1 cellular context compared by ENCODE assay signal in genomic region chr14:55412686-55413085, GRCh38.
TF ChIP-seq lines count a peak whose summit lies in the region.

No MANE protein-coding gene starts in this region.

TF ChIP-seq in H1, 55 proteins besides CTCF, POLR2A, EP300 and RAD21:
- TF ChIP-seq POLR2AphosphoS5 (IDR thresholded peaks at IDR 0.05; ENCODE audit: low read depth, low read length) (no peak), TAF1 (IDR thresholded peaks at IDR 0.05; ENCODE audit: low read depth, low read length) (no peak), EZH2 (IDR thresholded peaks at IDR 0.05; ENCODE audit: low read depth, low read length, severe bottlenecking) (no peak), RBBP5 (IDR thresholded peaks at IDR 0.05; ENCODE audit: borderline replicate concordance, low read depth, low read length) (no peak), BCL11A (IDR thresholded peaks at IDR 0.05; ENCODE audit: low read depth in 2 of 2, low read length in 2 of 2) (no peak), SIRT6 (IDR thresholded peaks at IDR 0.05; ENCODE audit: low read length) (no peak), SP1 (IDR thresholded peaks at IDR 0.05; ENCODE audit: low read depth, low read length) (no peak), ZNF274 (IDR thresholded peaks at IDR 0.05; ENCODE audit: borderline replicate concordance, extremely low read depth, low read length) (no peak), CEBPB (IDR thresholded peaks at IDR 0.05; ENCODE audit: low read depth, low read length) (no peak), SUZ12 (IDR thresholded peaks at IDR 0.05; ENCODE audit: low read length) (no peak), HDAC6 (IDR thresholded peaks at IDR 0.05; ENCODE audit: low read depth, low read length) (no peak), SIN3A (conservative IDR thresholded peaks at IDR 0.05 in 1 of 2, IDR thresholded peaks at IDR 0.05 in 1 of 2; ENCODE audit: low read depth in 1 of 2, low read length in 2 of 2) (no peak), CHD2 (IDR thresholded peaks at IDR 0.05; ENCODE audit: low read length) (no peak), ATF2 (IDR thresholded peaks at IDR 0.05; ENCODE audit: low read length) (no peak), RXRA (IDR thresholded peaks at IDR 0.05; ENCODE audit: insufficient read depth, low read depth, low read length) (no peak), RFX5 (IDR thresholded peaks at IDR 0.05; ENCODE audit: borderline replicate concordance, low read depth, low read length) (no peak)
- TF ChIP-seq, protein P1, sequence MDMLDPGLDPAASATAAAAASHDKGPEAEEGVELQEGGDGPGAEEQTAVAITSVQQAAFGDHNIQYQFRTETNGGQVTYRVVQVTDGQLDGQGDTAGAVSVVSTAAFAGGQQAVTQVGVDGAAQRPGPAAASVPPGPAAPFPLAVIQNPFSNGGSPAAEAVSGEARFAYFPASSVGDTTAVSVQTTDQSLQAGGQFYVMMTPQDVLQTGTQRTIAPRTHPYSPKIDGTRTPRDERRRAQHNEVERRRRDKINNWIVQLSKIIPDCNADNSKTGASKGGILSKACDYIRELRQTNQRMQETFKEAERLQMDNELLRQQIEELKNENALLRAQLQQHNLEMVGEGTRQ (IDR thresholded peaks at IDR 0.05; ENCODE audit: low read length) = no peak
